1 cellular context compared by ENCODE assay signal in the genomic region with DNA sequence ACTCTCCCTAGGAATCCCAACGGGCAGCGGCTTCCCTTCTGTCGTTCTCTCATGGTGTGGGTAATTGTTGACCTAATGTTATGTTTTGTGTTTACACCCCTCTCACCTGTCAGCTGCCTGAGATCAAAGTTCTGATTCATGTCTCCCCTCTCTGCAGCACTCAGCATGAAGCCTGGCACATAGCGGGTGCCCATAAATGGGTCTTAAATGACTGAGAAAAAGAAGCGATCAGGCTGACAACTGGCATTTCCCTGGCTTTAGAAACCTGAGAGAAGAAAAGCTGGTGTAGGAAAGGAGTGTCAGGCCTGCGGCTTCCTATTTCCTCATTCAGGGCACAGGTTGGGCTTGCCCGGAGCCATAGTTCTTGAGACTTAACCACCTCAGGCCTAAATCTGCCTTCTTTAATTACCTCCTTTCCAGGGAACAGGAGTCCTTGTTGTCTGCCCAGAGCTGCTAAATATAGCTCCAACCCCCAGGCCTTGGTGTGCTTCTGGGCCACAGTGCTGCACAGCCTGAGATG.
A peak's percentile ranks its signal among the peaks of the same experiment; 100 is the strongest.
TF ChIP-seq lines count a peak whose summit lies in the region.

No MANE protein-coding gene starts in this region.

TF ChIP-seq in HepG2, 621 proteins besides CTCF, POLR2A, EP300 and RAD21 (continued from another document and continues in another):
- TF ChIP-seq, protein P1, sequence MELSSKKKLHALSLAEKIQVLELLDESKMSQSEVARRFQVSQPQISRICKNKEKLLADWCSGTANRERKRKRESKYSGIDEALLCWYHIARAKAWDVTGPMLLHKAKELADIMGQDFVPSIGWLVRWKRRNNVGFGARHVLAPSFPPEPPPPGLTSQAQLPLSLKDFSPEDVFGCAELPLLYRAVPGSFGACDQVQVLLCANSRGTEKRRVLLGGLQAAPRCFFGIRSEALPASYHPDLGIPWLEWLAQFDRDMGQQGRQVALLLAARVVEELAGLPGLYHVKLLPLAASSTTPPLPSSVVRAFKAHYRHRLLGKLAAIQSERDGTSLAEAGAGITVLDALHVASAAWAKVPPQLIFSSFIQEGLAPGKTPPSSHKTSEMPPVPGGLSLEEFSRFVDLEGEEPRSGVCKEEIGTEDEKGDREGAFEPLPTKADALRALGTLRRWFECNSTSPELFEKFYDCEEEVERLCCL (CRISPR knock-in tag; IDR thresholded peaks at IDR 0.05; ENCODE audit: borderline replicate concordance), result no peak
- TF ChIP-seq SOX13 (IDR thresholded peaks at IDR 0.05), result no peak
- TF ChIP-seq SOX13 (CRISPR knock-in tag; conservative IDR thresholded peaks at IDR 0.05 in 1 of 2, IDR thresholded peaks at IDR 0.05 in 1 of 2), result peak in 1 of 2 experiments; percentile 67; a peak in 2 of 4 replicates
- no peak for TF ChIP-seq ZNF660 (CRISPR knock-in tag; IDR thresholded peaks at IDR 0.05; ENCODE audit: borderline replicate concordance, low read depth)
- TF ChIP-seq ZNF737 (CRISPR knock-in tag; IDR thresholded peaks at IDR 0.05; ENCODE audit: borderline replicate concordance), result no peak
- TF ChIP-seq ASH2L (IDR thresholded peaks at IDR 0.05; ENCODE audit: insufficient read length, low read depth, low read length), result peak; percentile 50
- 0 out of 2 replicates have a peak, but pooled peaks have one; percentile 23 for TF ChIP-seq THAP11 (CRISPR knock-in tag; IDR thresholded peaks at IDR 0.05)
- no peak for TF ChIP-seq SIX1 (CRISPR knock-in tag; IDR thresholded peaks at IDR 0.05; ENCODE audit: borderline replicate concordance)
- TF ChIP-seq RBM22 (optimal IDR thresholded peaks at IDR 0.05; ENCODE audit: low read length), result no peak
- TF ChIP-seq KDM6A (CRISPR knock-in tag; IDR thresholded peaks at IDR 0.05; ENCODE audit: low read depth), result 0 out of 2 replicates have a peak, but pooled peaks have one; percentile 37
- peak; percentile 75 for TF ChIP-seq TCF7 (IDR thresholded peaks at IDR 0.05; ENCODE audit: low read depth)
- no peak for TF ChIP-seq ZBTB8A (CRISPR knock-in tag; IDR thresholded peaks at IDR 0.05; ENCODE audit: borderline replicate concordance, low read depth)
- no peak for TF ChIP-seq MXD3 (CRISPR knock-in tag; IDR thresholded peaks at IDR 0.05)
- peak; percentile 92 for TF ChIP-seq HMG20A (CRISPR knock-in tag; IDR thresholded peaks at IDR 0.05; ENCODE audit: borderline replicate concordance)
- no peak for TF ChIP-seq MTF1 (CRISPR knock-in tag; IDR thresholded peaks at IDR 0.05)
- TF ChIP-seq ZNF234 (CRISPR knock-in tag; conservative IDR thresholded peaks at IDR 0.05), result no peak
- TF ChIP-seq, protein P2, sequence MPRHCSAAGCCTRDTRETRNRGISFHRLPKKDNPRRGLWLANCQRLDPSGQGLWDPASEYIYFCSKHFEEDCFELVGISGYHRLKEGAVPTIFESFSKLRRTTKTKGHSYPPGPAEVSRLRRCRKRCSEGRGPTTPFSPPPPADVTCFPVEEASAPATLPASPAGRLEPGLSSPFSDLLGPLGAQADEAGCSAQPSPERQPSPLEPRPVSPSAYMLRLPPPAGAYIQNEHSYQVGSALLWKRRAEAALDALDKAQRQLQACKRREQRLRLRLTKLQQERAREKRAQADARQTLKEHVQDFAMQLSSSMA (CRISPR knock-in tag; IDR thresholded peaks at IDR 0.05), result no peak
- TF ChIP-seq IKZF1 (IDR thresholded peaks at IDR 0.05), result no peak
- TF ChIP-seq AHR (CRISPR knock-in tag; IDR thresholded peaks at IDR 0.05), result no peak
- no peak for TF ChIP-seq MXD1 (CRISPR knock-in tag; IDR thresholded peaks at IDR 0.05)
- TF ChIP-seq LBX2 (CRISPR knock-in tag; IDR thresholded peaks at IDR 0.05; ENCODE audit: borderline replicate concordance), result no peak
- TF ChIP-seq ZNF629 (CRISPR knock-in tag; conservative IDR thresholded peaks at IDR 0.05), result peak; percentile 58; the same call in 1 of the 2 replicates
- TF ChIP-seq, protein P3, sequence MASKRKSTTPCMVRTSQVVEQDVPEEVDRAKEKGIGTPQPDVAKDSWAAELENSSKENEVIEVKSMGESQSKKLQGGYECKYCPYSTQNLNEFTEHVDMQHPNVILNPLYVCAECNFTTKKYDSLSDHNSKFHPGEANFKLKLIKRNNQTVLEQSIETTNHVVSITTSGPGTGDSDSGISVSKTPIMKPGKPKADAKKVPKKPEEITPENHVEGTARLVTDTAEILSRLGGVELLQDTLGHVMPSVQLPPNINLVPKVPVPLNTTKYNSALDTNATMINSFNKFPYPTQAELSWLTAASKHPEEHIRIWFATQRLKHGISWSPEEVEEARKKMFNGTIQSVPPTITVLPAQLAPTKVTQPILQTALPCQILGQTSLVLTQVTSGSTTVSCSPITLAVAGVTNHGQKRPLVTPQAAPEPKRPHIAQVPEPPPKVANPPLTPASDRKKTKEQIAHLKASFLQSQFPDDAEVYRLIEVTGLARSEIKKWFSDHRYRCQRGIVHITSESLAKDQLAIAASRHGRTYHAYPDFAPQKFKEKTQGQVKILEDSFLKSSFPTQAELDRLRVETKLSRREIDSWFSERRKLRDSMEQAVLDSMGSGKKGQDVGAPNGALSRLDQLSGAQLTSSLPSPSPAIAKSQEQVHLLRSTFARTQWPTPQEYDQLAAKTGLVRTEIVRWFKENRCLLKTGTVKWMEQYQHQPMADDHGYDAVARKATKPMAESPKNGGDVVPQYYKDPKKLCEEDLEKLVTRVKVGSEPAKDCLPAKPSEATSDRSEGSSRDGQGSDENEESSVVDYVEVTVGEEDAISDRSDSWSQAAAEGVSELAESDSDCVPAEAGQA (IDR thresholded peaks at IDR 0.05; ENCODE audit: low read depth), result no peak
- TF ChIP-seq, protein P3 (CRISPR knock-in tag; IDR thresholded peaks at IDR 0.05; ENCODE audit: borderline replicate concordance), result no peak
- TF ChIP-seq, protein P4, sequence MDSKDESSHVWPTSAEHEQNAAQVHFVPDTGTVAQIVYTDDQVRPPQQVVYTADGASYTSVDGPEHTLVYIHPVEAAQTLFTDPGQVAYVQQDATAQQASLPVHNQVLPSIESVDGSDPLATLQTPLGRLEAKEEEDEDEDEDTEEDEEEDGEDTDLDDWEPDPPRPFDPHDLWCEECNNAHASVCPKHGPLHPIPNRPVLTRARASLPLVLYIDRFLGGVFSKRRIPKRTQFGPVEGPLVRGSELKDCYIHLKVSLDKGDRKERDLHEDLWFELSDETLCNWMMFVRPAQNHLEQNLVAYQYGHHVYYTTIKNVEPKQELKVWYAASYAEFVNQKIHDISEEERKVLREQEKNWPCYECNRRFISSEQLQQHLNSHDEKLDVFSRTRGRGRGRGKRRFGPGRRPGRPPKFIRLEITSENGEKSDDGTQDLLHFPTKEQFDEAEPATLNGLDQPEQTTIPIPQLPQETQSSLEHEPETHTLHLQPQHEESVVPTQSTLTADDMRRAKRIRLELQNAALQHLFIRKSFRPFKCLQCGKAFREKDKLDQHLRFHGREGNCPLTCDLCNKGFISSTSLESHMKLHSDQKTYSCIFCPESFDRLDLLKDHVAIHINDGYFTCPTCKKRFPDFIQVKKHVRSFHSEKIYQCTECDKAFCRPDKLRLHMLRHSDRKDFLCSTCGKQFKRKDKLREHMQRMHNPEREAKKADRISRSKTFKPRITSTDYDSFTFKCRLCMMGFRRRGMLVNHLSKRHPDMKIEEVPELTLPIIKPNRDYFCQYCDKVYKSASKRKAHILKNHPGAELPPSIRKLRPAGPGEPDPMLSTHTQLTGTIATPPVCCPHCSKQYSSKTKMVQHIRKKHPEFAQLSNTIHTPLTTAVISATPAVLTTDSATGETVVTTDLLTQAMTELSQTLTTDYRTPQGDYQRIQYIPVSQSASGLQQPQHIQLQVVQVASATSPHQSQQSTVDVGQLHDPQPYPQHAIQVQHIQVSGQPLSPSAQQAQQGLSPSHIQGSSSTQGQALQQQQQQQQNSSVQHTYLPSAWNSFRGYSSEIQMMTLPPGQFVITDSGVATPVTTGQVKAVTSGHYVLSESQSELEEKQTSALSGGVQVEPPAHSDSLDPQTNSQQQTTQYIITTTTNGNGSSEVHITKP (CRISPR knock-in tag; IDR thresholded peaks at IDR 0.05; ENCODE audit: low read depth), result no peak
- no peak for TF ChIP-seq JARID2 (CRISPR knock-in tag; IDR thresholded peaks at IDR 0.05; ENCODE audit: insufficient replicate concordance)
- TF ChIP-seq MEIS2 (CRISPR knock-in tag; IDR thresholded peaks at IDR 0.05), result peak; percentile 92
- TF ChIP-seq, protein P5, sequence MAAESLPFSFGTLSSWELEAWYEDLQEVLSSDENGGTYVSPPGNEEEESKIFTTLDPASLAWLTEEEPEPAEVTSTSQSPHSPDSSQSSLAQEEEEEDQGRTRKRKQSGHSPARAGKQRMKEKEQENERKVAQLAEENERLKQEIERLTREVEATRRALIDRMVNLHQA (CRISPR knock-in tag; IDR thresholded peaks at IDR 0.05), result no peak
- no peak for TF ChIP-seq ZNF12 (CRISPR knock-in tag; IDR thresholded peaks at IDR 0.05)
- TF ChIP-seq REXO4 (CRISPR knock-in tag; IDR thresholded peaks at IDR 0.05; ENCODE audit: borderline replicate concordance), result no peak
- peak; percentile 76 for TF ChIP-seq SAP130 (CRISPR knock-in tag; IDR thresholded peaks at IDR 0.05; ENCODE audit: low read depth)
- TF ChIP-seq RNF2 (conservative IDR thresholded peaks at IDR 0.05; ENCODE audit: low read depth), result no peak
- TF ChIP-seq, protein P6, sequence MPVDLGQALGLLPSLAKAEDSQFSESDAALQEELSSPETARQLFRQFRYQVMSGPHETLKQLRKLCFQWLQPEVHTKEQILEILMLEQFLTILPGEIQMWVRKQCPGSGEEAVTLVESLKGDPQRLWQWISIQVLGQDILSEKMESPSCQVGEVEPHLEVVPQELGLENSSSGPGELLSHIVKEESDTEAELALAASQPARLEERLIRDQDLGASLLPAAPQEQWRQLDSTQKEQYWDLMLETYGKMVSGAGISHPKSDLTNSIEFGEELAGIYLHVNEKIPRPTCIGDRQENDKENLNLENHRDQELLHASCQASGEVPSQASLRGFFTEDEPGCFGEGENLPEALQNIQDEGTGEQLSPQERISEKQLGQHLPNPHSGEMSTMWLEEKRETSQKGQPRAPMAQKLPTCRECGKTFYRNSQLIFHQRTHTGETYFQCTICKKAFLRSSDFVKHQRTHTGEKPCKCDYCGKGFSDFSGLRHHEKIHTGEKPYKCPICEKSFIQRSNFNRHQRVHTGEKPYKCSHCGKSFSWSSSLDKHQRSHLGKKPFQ (CRISPR knock-in tag; IDR thresholded peaks at IDR 0.05; ENCODE audit: insufficient replicate concordance), result no peak
- TF ChIP-seq RFX5 (IDR thresholded peaks at IDR 0.05; ENCODE audit: low read depth, low read length), result no peak
- 0 out of 2 replicates have a peak, but pooled peaks have one; percentile 24 for TF ChIP-seq ARNT2 (CRISPR knock-in tag; IDR thresholded peaks at IDR 0.05; ENCODE audit: low read depth)
- no peak for TF ChIP-seq ZFP36 (IDR thresholded peaks at IDR 0.05; ENCODE audit: borderline replicate concordance, low read depth, low read length, partially characterized antibody)
- TF ChIP-seq KDM5A (IDR thresholded peaks at IDR 0.05; ENCODE audit: borderline replicate concordance, low read length), result no peak
- TF ChIP-seq ZNF24 (IDR thresholded peaks at IDR 0.05), result 0 out of 2 replicates have a peak, but pooled peaks have one; percentile 6
- TF ChIP-seq NAIF1 (CRISPR knock-in tag; IDR thresholded peaks at IDR 0.05; ENCODE audit: borderline replicate concordance), result no peak
- TF ChIP-seq, protein P7, sequence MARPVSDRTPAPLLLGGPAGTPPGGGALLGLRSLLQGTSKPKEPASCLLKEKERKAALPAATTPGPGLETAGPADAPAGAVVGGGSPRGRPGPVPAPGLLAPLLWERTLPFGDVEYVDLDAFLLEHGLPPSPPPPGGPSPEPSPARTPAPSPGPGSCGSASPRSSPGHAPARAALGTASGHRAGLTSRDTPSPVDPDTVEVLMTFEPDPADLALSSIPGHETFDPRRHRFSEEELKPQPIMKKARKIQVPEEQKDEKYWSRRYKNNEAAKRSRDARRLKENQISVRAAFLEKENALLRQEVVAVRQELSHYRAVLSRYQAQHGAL (CRISPR knock-in tag; IDR thresholded peaks at IDR 0.05; ENCODE audit: not compliant biosample characterization), result no peak
- TF ChIP-seq ZNF572 (CRISPR knock-in tag; IDR thresholded peaks at IDR 0.05), result no peak
- TF ChIP-seq HMG20B (CRISPR knock-in tag; conservative IDR thresholded peaks at IDR 0.05), result no peak
- TF ChIP-seq, protein P8, sequence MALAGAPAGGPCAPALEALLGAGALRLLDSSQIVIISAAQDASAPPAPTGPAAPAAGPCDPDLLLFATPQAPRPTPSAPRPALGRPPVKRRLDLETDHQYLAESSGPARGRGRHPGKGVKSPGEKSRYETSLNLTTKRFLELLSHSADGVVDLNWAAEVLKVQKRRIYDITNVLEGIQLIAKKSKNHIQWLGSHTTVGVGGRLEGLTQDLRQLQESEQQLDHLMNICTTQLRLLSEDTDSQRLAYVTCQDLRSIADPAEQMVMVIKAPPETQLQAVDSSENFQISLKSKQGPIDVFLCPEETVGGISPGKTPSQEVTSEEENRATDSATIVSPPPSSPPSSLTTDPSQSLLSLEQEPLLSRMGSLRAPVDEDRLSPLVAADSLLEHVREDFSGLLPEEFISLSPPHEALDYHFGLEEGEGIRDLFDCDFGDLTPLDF (CRISPR knock-in tag; IDR thresholded peaks at IDR 0.05), result no peak
- peak; percentile 74 for TF ChIP-seq RARA (CRISPR knock-in tag; IDR thresholded peaks at IDR 0.05)
- no peak for TF ChIP-seq SNRNP70 (IDR thresholded peaks at IDR 0.05; ENCODE audit: low read depth, low read length)
